28 cellular contexts compared by ENCODE assay signal in genomic region chr16:12395266-12395665, GRCh38.
A peak's percentile ranks its signal among the peaks of the same experiment; 100 is the strongest.
DNase-seq lines count a peak whose midpoint lies in the region; ATAC-seq and TF ChIP-seq lines count a peak whose summit lies in the region.
"Had no signal": no experiment of that assay in that cellular context is flagged by ENCODE, and none has a peak within 500 bp of the region (broad histone marks: within the 10 kb centered on the region; RNA-seq: fewer than 3 reads in every experiment).

No MANE protein-coding gene starts in this region.

- intact Hi-C loops in activated CD8-positive, alpha-beta T cell treated with anti-CD3 and anti-CD28 coated beads for 36 hours (cut with micrococcal nuclease) = no loop called here

- H3K4me3 Mint-ChIP-seq in stimulated activated naive CD8-positive, alpha-beta T cell treated with anti-CD3 and anti-CD28 coated beads, Interleukin-15, amount 100 ng/mL, for 72 hours = no peak overlapping the region
- no peak overlapping the region for H3K4me3 Mint-ChIP-seq in activated CD8-positive, alpha-beta T cell treated with anti-CD3 and anti-CD28 coated beads for 36 hours
- H3K4me3 Mint-ChIP-seq in activated CD4-positive, alpha-beta T cell treated with anti-CD3 and anti-CD28 coated beads, Interleukin-2, amount 10 ng/mL, durations not matched to agents 7 days and 5 days = no peak overlapping the region
- H3K4me3 Mint-ChIP-seq: activated CD4-positive, alpha-beta memory T cell treated with anti-CD3 and anti-CD28 coated beads for 36 hours; naive thymus-derived CD4-positive, alpha-beta T cell; T-helper 17 cell had no signal

- no peak for ATAC-seq in stimulated activated naive CD8-positive, alpha-beta T cell treated with anti-CD3 and anti-CD28 coated beads, Interleukin-15, amount 100 ng/mL, for 72 hours
- ATAC-seq in stimulated activated naive CD8-positive, alpha-beta T cell treated with anti-CD3 and anti-CD28 coated beads, Interleukin-15, Interleukin-2, amounts not matched to agents 100 U/mL and 50 U/mL, for 24 hours = no peak
- ATAC-seq in activated CD8-positive, alpha-beta T cell treated with anti-CD3 and anti-CD28 coated beads for 36 hours = no peak
- ATAC-seq in HG02623 (IDR thresholded peaks at IDR 0.05; ENCODE audit: unreplicated experiment) = no peak
- ATAC-seq: heart left ventricle; lower lobe of right lung; naive thymus-derived CD4-positive, alpha-beta T cell; sciatic nerve; T-helper 17 cell had no signal

- H3K36me3 Mint-ChIP-seq in activated CD8-positive, alpha-beta T cell treated with anti-CD3 and anti-CD28 coated beads for 36 hours (ENCODE audit: low read depth) = peaks cover 7% of the 10 kb centered on the region
- no peaks in the 10 kb centered on the region for H3K36me3 Mint-ChIP-seq in activated CD4-positive, alpha-beta T cell treated with anti-CD3 and anti-CD28 coated beads, Interleukin-2, amount 10 ng/mL, durations not matched to agents 7 days and 5 days (ENCODE audit: low read depth)

- H3K4me1 Mint-ChIP-seq in stimulated activated naive CD8-positive, alpha-beta T cell treated with anti-CD3 and anti-CD28 coated beads, Interleukin-15, amount 100 ng/mL, for 72 hours = peaks cover 11% of the 10 kb centered on the region
- H3K4me1 Mint-ChIP-seq in activated CD8-positive, alpha-beta T cell treated with anti-CD3 and anti-CD28 coated beads for 36 hours (ENCODE audit: low read depth) = no peaks in the 10 kb centered on the region
- H3K4me1 Mint-ChIP-seq in activated CD4-positive, alpha-beta T cell treated with anti-CD3 and anti-CD28 coated beads, Interleukin-2, amount 10 ng/mL, durations not matched to agents 7 days and 5 days = no peaks in the 10 kb centered on the region

- DNase-seq in stimulated activated naive CD8-positive, alpha-beta T cell treated with anti-CD3 and anti-CD28 coated beads, Interleukin-15, amount 100 ng/mL, for 72 hours = no peak
- DNase-seq in stimulated activated naive CD8-positive, alpha-beta T cell treated with anti-CD3 and anti-CD28 coated beads, Interleukin-15, Interleukin-2, amounts not matched to agents 100 U/mL and 50 U/mL, for 24 hours = no peak
- DNase-seq in amniotic epithelial cell (ENCODE audit: low read depth) (peak; percentile 41), fibroblast of peridontal ligament (ENCODE audit: extremely low read depth) (peak; percentile 8)
- no peak for DNase-seq in activated CD8-positive, alpha-beta T cell treated with anti-CD3 and anti-CD28 coated beads for 36 hours
- no peak for DNase-seq in activated naive CD4-positive, alpha-beta T cell treated with Interleukin-2 at 50 U/mL for 16 hours
- DNase-seq in activated CD4-positive, alpha-beta T cell treated with anti-CD3 and anti-CD28 coated beads, Interleukin-2, amount 10 ng/mL, durations not matched to agents 7 days and 5 days = no peak
- DNase-seq: activated CD4-positive, alpha-beta memory T cell treated with anti-CD3 and anti-CD28 coated beads for 36 hours; activated CD4-positive, CD25-positive, alpha-beta regulatory T cell treated with anti-CD3 and anti-CD28 coated beads, Interleukin-2, amount 50 U/mL, for 72 hours; activated CD8-positive, alpha-beta memory T cell treated with anti-CD3 and anti-CD28 coated beads, Interleukin-2, amount 50 U/mL, for 4 hours; activated naive CD4-positive, alpha-beta T cell treated with anti-CD3 and anti-CD28 coated beads, Interleukin-2, amount 50 U/mL, for 16 hours; colonic mucosa; effector CD4-positive, alpha-beta T cell; H7; heart left ventricle; Kasumi-1; kidney; lower lobe of right lung; naive thymus-derived CD4-positive, alpha-beta T cell; NCI-H1436 treated with DMSO at 0.1 percent for 48 hours; NCI-H2171; NCI-H510A; PC-9; SK-N-SH; stimulated activated CD8-positive, alpha-beta memory T cell treated with anti-CD3 and anti-CD28 coated beads, Interleukin-4, amount 100 ng/mL, for 48 hours; T-helper 17 cell had no signal

- H3K27me3 Mint-ChIP-seq in stimulated activated naive CD8-positive, alpha-beta T cell treated with anti-CD3 and anti-CD28 coated beads, Interleukin-15, amount 100 ng/mL, for 72 hours = no peaks in the 10 kb centered on the region
- no peaks in the 10 kb centered on the region for H3K27me3 Mint-ChIP-seq in activated CD8-positive, alpha-beta T cell treated with anti-CD3 and anti-CD28 coated beads for 36 hours
- H3K27me3 Mint-ChIP-seq in activated CD4-positive, alpha-beta T cell treated with anti-CD3 and anti-CD28 coated beads, Interleukin-2, amount 10 ng/mL, durations not matched to agents 7 days and 5 days = no peaks in the 10 kb centered on the region
- H3K27me3 Mint-ChIP-seq: activated CD4-positive, alpha-beta memory T cell treated with anti-CD3 and anti-CD28 coated beads for 36 hours; naive thymus-derived CD4-positive, alpha-beta T cell; T-helper 17 cell had no signal

- CTCF ChIA-PET in activated CD8-positive, alpha-beta T cell treated with anti-CD3 and anti-CD28 coated beads for 36 hours (lab: Charles Lee) = interaction anchor here (2.2 kb wide), 1 partner anchor 300 kb away, joined by 7 read pairs; no protein-coding TSS in a partner anchor
- CTCF ChIA-PET in activated CD4-positive, alpha-beta T cell treated with anti-CD3 and anti-CD28 coated beads, Interleukin-2, amount 10 ng/mL, durations not matched to agents 7 days and 5 days (lab: Charles Lee) = interaction anchor here (1.4 kb wide), 1 partner anchor 9 kb away, joined by 3 read pairs; no protein-coding TSS in a partner anchor

- H3K9me3 Mint-ChIP-seq in stimulated activated naive CD8-positive, alpha-beta T cell treated with anti-CD3 and anti-CD28 coated beads, Interleukin-15, amount 100 ng/mL, for 72 hours = no peaks in the 10 kb centered on the region
- no peaks in the 10 kb centered on the region for H3K9me3 Mint-ChIP-seq in activated CD8-positive, alpha-beta T cell treated with anti-CD3 and anti-CD28 coated beads for 36 hours
- no peaks in the 10 kb centered on the region for H3K9me3 Mint-ChIP-seq in activated CD4-positive, alpha-beta T cell treated with anti-CD3 and anti-CD28 coated beads, Interleukin-2, amount 10 ng/mL, durations not matched to agents 7 days and 5 days
- H3K9me3 Mint-ChIP-seq: activated CD4-positive, alpha-beta memory T cell treated with anti-CD3 and anti-CD28 coated beads for 36 hours had no signal

- no peak for TF ChIP-seq CTCF in activated CD8-positive, alpha-beta T cell treated with anti-CD3 and anti-CD28 coated beads for 36 hours (IDR thresholded peaks at IDR 0.05)

- POLR2A ChIA-PET in activated CD8-positive, alpha-beta T cell treated with anti-CD3 and anti-CD28 coated beads for 36 hours (lab: Charles Lee) = interaction anchor here (1.1 kb wide), 1 partner anchor 16 kb away, joined by 3 read pairs; no protein-coding TSS in a partner anchor
- POLR2A ChIA-PET in activated CD4-positive, alpha-beta T cell treated with anti-CD3 and anti-CD28 coated beads, Interleukin-2, amount 10 ng/mL, durations not matched to agents 7 days and 5 days (lab: Charles Lee) = no interaction called here

- H3K27ac Mint-ChIP-seq in stimulated activated naive CD8-positive, alpha-beta T cell treated with anti-CD3 and anti-CD28 coated beads, Interleukin-15, amount 100 ng/mL, for 72 hours = peak overlapping the region; percentile 35 to 78
- no peak overlapping the region for H3K27ac Mint-ChIP-seq in activated CD8-positive, alpha-beta T cell treated with anti-CD3 and anti-CD28 coated beads for 36 hours
- H3K27ac Mint-ChIP-seq in activated CD4-positive, alpha-beta T cell treated with anti-CD3 and anti-CD28 coated beads, Interleukin-2, amount 10 ng/mL, durations not matched to agents 7 days and 5 days = no peak overlapping the region
- H3K27ac Mint-ChIP-seq: activated CD4-positive, alpha-beta memory T cell treated with anti-CD3 and anti-CD28 coated beads for 36 hours; naive thymus-derived CD4-positive, alpha-beta T cell; T-helper 17 cell had no signal

Comparison
In these comparisons a context has a peak if more than half of its experiments do, and no peak if none do; other contexts are left out.
1. DNase-seq: peak in amniotic epithelial cell (single experiment) and fibroblast of peridontal ligament (single experiment); none in stimulated activated naive CD8-positive, alpha-beta T cell treated with anti-CD3 and anti-CD28 coated beads, Interleukin-15, amount 100 ng/mL, for 72 hours (0 of 2), stimulated activated naive CD8-positive, alpha-beta T cell treated with anti-CD3 and anti-CD28 coated beads, Interleukin-15, Interleukin-2, amounts not matched to agents 100 U/mL and 50 U/mL, for 24 hours (single experiment), activated CD8-positive, alpha-beta T cell treated with anti-CD3 and anti-CD28 coated beads for 36 hours (single experiment), activated naive CD4-positive, alpha-beta T cell treated with Interleukin-2 at 50 U/mL for 16 hours (single experiment) and activated CD4-positive, alpha-beta T cell treated with anti-CD3 and anti-CD28 coated beads, Interleukin-2, amount 10 ng/mL, durations not matched to agents 7 days and 5 days (single experiment).
2. H3K27ac Mint-ChIP-seq: peak in stimulated activated naive CD8-positive, alpha-beta T cell treated with anti-CD3 and anti-CD28 coated beads, Interleukin-15, amount 100 ng/mL, for 72 hours (2 of 2); none in activated CD8-positive, alpha-beta T cell treated with anti-CD3 and anti-CD28 coated beads for 36 hours (single experiment) and activated CD4-positive, alpha-beta T cell treated with anti-CD3 and anti-CD28 coated beads, Interleukin-2, amount 10 ng/mL, durations not matched to agents 7 days and 5 days (single experiment).